Comparison of ENCODE assay signal across 8 cellular contexts in genomic region chr18:75071484-75071785, GRCh38.
DNase-seq lines count a peak whose midpoint lies in the region; ATAC-seq and TF ChIP-seq lines count a peak whose summit lies in the region.

No MANE protein-coding gene starts in this region.

- 75 to 82% (median 76%) methylated on average over 9 of the region's 9 CpGs for WGBS in psoas muscle, 3 donors

- peak overlapping the region; percentile 76 for H3K4me3 ChIP-seq in Loucy (ENCODE audit: low read length, poor library complexity, severe bottlenecking)
- peak overlapping the region; percentile 45 for H3K4me3 ChIP-seq in effector memory CD4-positive, alpha-beta T cell (ENCODE audit: insufficient read depth, low read depth, low read length, poor library complexity, severe bottlenecking)
- no peak overlapping the region for H3K4me3 ChIP-seq in psoas muscle

- no peak for TF ChIP-seq CTCF in Loucy (conservative IDR thresholded peaks at IDR 0.05; ENCODE audit: low read length)
- TF ChIP-seq CTCF in psoas muscle (IDR thresholded peaks at IDR 0.05), result no peak

- H3K27me3 ChIP-seq in Loucy (ENCODE audit: insufficient read depth, low read length, poor library complexity, severe bottlenecking) (no peaks in the 10 kb centered on the region), psoas muscle (ENCODE audit: insufficient read depth in 3 of 3, low read length in 2 of 3) (no peaks in the 10 kb centered on the region)
- H3K27me3 ChIP-seq in effector memory CD4-positive, alpha-beta T cell (replicated peaks; ENCODE audit: control insufficient read depth, insufficient read depth, low read length, poor library complexity, severe bottlenecking), result no peaks in the 10 kb centered on the region

- H3K36me3 ChIP-seq in Loucy (ENCODE audit: insufficient read depth, low read length) (no peaks in the 10 kb centered on the region), psoas muscle (ENCODE audit: insufficient read depth in 1 of 2, low read depth in 1 of 2) (no peaks in the 10 kb centered on the region)
- H3K36me3 ChIP-seq in effector memory CD4-positive, alpha-beta T cell (ENCODE audit: control insufficient read depth, insufficient read depth, low read length), result no peaks in the 10 kb centered on the region

- H4K20me1 ChIP-seq in Loucy (ENCODE audit: insufficient read depth, low read length, poor library complexity, severe bottlenecking), result no peaks in the 10 kb centered on the region

- no peak for ATAC-seq in psoas muscle

- peak overlapping the region; percentile 88 for H2AFZ ChIP-seq in Loucy (ENCODE audit: low read length)

- peak overlapping the region; percentile 65 for H3K27ac ChIP-seq in effector memory CD4-positive, alpha-beta T cell (ENCODE audit: insufficient read depth, low read length, poor library complexity, severe bottlenecking)
- peak overlapping the region; percentile 72 for H3K27ac ChIP-seq in psoas muscle

- H3F3A ChIP-seq in Loucy (ENCODE audit: low read depth), result no peaks in the 10 kb centered on the region

- H3K9me3 ChIP-seq in Loucy (ENCODE audit: insufficient read depth, low read depth, low read length) (no peaks in the 10 kb centered on the region), psoas muscle (no peaks in the 10 kb centered on the region)
- peaks cover 4% of the 10 kb centered on the region for H3K9me3 ChIP-seq in effector memory CD4-positive, alpha-beta T cell (ENCODE audit: control insufficient read depth, low read length)

- no peaks in the 10 kb centered on the region for H3K79me2 ChIP-seq in Loucy (ENCODE audit: insufficient read depth, low read length)

- H3K9me2 ChIP-seq in Loucy (replicated peaks; ENCODE audit: low read depth, low read length), result no peaks in the 10 kb centered on the region

- H3K4me2 ChIP-seq in Loucy (ENCODE audit: low read depth, low read length, poor library complexity, severe bottlenecking), result peak overlapping the region; percentile 73

- peak overlapping the region; percentile 57 for H3K9ac ChIP-seq in Loucy (ENCODE audit: low read depth, low read length, poor library complexity, severe bottlenecking)

- intact Hi-C loops in psoas muscle (cut with DNase I), result loop anchor here in 1 of 2 donors (5.0 kb wide), 1 partner anchor 91 kb away; no protein-coding TSS in a partner anchor

- H3K4me1 ChIP-seq in Loucy (ENCODE audit: insufficient read depth, low read length, poor library complexity, severe bottlenecking) (peaks cover 23% of the 10 kb centered on the region), psoas muscle (no peaks in the 10 kb centered on the region)
- peaks cover 34% of the 10 kb centered on the region for H3K4me1 ChIP-seq in effector memory CD4-positive, alpha-beta T cell (ENCODE audit: control insufficient read depth, insufficient read depth, low read length, poor library complexity, severe bottlenecking)

- DNase-seq in NCI-H146 (lab: John Stamatoyannopoulos, UW) (peak; percentile 69), NCI-H146 treated with DMSO at 0.1 percent for 48 hours (lab: John Stamatoyannopoulos, UW; ENCODE audit: unreplicated experiment) (no peak), psoas muscle (no peak), NCI-H2107 treated with DMSO at 0.1 percent for 48 hours (lab: John Stamatoyannopoulos, UW; ENCODE audit: unreplicated experiment) (no peak), AG08396 (ENCODE audit: low spot score) (no peak), H4 (ENCODE audit: low spot score) (no peak)
- DNase-seq in effector memory CD4-positive, alpha-beta T cell, result no peak
